In the genomic region with DNA sequence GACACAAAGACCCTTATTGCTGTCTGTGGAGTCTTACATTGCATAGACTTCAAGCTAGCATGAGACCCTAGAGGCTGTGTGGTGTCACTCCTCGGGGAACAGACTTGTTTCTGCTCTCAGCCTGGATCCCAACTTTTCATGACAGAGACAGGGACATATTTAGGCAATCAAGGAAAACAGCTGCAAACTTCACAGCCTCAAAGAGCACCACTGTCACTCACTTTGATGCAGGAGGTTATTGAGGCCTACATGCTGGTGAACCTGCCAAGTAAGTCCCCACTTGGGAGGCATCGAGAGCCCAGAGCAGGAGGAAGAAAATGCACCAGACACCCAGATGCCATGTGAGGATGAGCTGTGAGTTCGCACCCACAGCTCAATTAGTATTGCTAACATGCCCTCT, we compare ENCODE assay signal across 8 cellular contexts. TPM values are rescaled to one million over a fixed set of nuclear protein-coding genes. Genes with fewer than 3 reads are reported as not detected.
"Had no signal": no experiment of that assay in that cellular context is flagged by ENCODE, and none has a peak within 500 bp of the region (broad histone marks: within the 10 kb centered on the region; RNA-seq: fewer than 3 reads in every experiment).

No MANE protein-coding gene starts in this region.

- H3K27ac ChIP-seq: GM23248 had no signal

- H3K9me3 Mint-ChIP-seq: GM23338 had no signal

- H3K4me2 ChIP-seq: GM23338 had no signal

- H3K27ac Mint-ChIP-seq: GM23338, H9, HFFc6 had no signal

- H3K4me3 Mint-ChIP-seq: GM23338, H9, HFFc6 had no signal

- H3K9ac ChIP-seq: GM23248 had no signal

- H3K36me3 ChIP-seq: HAP-1 had no signal

- H3K9me3 ChIP-seq: HAP-1 had no signal

- H3K4me3 ChIP-seq: GM23248, GM23338, HAP-1 had no signal

- H3K4me1 ChIP-seq: HAP-1 had no signal

- H2AFZ ChIP-seq: GM23248, GM23338 had no signal

- DNase-seq: GM23248, GOT3, H7, H9, HCEC 1CT, HFFc6 had no signal

RNA-seq across cellular contexts. Expression of a gene that starts 10.3 kb away (rescaled TPM):
- total RNA-seq: GM23248, HFFc6 had no signal
